ENCODE assay signal across 10 cellular contexts in genomic region chr18:58866261-58867232, GRCh38. TPM values are rescaled to one million over a fixed set of nuclear protein-coding genes. Genes with fewer than 3 reads are reported as not detected.
A peak's percentile ranks its signal among the peaks of the same experiment; 100 is the strongest.
DNase-seq lines count a peak whose midpoint lies in the region; TF ChIP-seq lines count a peak whose summit lies in the region.
"Had no signal": no experiment of that assay in that cellular context is flagged by ENCODE, and none has a peak within 500 bp of the region (broad histone marks: within the 10 kb centered on the region; RNA-seq: fewer than 3 reads in every experiment).

No MANE protein-coding gene starts in this region.

- H3K9me2 ChIP-seq in hepatocyte (replicated peaks; ENCODE audit: insufficient read depth): no peaks in the 10 kb centered on the region

- peaks cover 64% of the 10 kb centered on the region for H3K4me1 Mint-ChIP-seq in Calu3 (ENCODE audit: low read depth, unreplicated experiment)
- peaks cover 7% of the 10 kb centered on the region for H3K4me1 Mint-ChIP-seq in activated CD4-positive, alpha-beta T cell treated with anti-CD3 and anti-CD28 coated beads, Interleukin-2, amount 10 ng/mL, durations not matched to agents 7 days and 5 days
- H3K4me1 Mint-ChIP-seq in activated CD4-positive, alpha-beta memory T cell treated with anti-CD3 and anti-CD28 coated beads, Interleukin-2, amount 10 ng/mL, durations not matched to agents 7 days and 5 days: peaks cover 14% of the 10 kb centered on the region

- peak overlapping the region; percentile 73 for H3K4me3 Mint-ChIP-seq in Calu3 (ENCODE audit: low read depth, unreplicated experiment)
- H3K4me3 Mint-ChIP-seq in activated CD4-positive, alpha-beta T cell treated with anti-CD3 and anti-CD28 coated beads, Interleukin-2, amount 10 ng/mL, durations not matched to agents 7 days and 5 days: no peak overlapping the region
- H3K4me3 Mint-ChIP-seq in activated CD4-positive, alpha-beta memory T cell treated with anti-CD3 and anti-CD28 coated beads, Interleukin-2, amount 10 ng/mL, durations not matched to agents 7 days and 5 days: no peak overlapping the region
- H3K4me3 Mint-ChIP-seq: stimulated activated effector memory CD8-positive, alpha-beta T cell treated with anti-CD3 and anti-CD28 coated beads, Interleukin-12 subunit alpha, Interleukin-12 subunit beta, amount 100 ng/mL, for 72 hours had no signal

- BruUV-seq in Calu3 (replicated peaks; lab: Mats Ljungman, UMichigan): no TSS peak

- POLR2A ChIA-PET in activated CD4-positive, alpha-beta T cell treated with anti-CD3 and anti-CD28 coated beads, Interleukin-2, amount 10 ng/mL, durations not matched to agents 7 days and 5 days (lab: Charles Lee): no interaction called here
- POLR2A ChIA-PET in activated CD4-positive, alpha-beta memory T cell treated with anti-CD3 and anti-CD28 coated beads, Interleukin-2, amount 10 ng/mL, durations not matched to agents 7 days and 5 days (lab: Charles Lee): no interaction called here

- 49% methylated on average over 13 of the region's 13 CpGs for WGBS in hepatocyte (ENCODE audit: low lambda C conversion rate, missing lambda C conversion rate)

- H3K9me3 ChIP-seq in hepatocyte (ENCODE audit: low read depth): peaks cover 7% of the 10 kb centered on the region

- intact Hi-C loops in Calu3 (cut with micrococcal nuclease; ENCODE audit: unreplicated experiment): loop anchor here (1.0 to 10.0 kb wide), 2 partner anchors 81 to 198 kb away; no protein-coding TSS in a partner anchor

- H3K36me3 Mint-ChIP-seq in Calu3 (ENCODE audit: insufficient read depth, unreplicated experiment): peaks cover 77% of the 10 kb centered on the region
- H3K36me3 Mint-ChIP-seq in activated CD4-positive, alpha-beta T cell treated with anti-CD3 and anti-CD28 coated beads, Interleukin-2, amount 10 ng/mL, durations not matched to agents 7 days and 5 days (ENCODE audit: low read depth): peaks cover 4% of the 10 kb centered on the region
- H3K36me3 Mint-ChIP-seq in activated CD4-positive, alpha-beta memory T cell treated with anti-CD3 and anti-CD28 coated beads, Interleukin-2, amount 10 ng/mL, durations not matched to agents 7 days and 5 days (ENCODE audit: low read depth): no peaks in the 10 kb centered on the region

- H3K4me3 ChIP-seq in hepatocyte: no peak overlapping the region
- H3K4me3 ChIP-seq in skeletal muscle cell (ENCODE audit: low read depth, low read length): peak overlapping the region; percentile 4

- no peaks in the 10 kb centered on the region for H4K20me1 ChIP-seq in hepatocyte (ENCODE audit: insufficient read depth, poor library complexity, severe bottlenecking)

- H3K27ac ChIP-seq in angular gyrus (ENCODE audit: low read depth, low read length) (peak overlapping the region; percentile 94), hepatocyte (peak overlapping the region; percentile 98)

- H3K4me1 ChIP-seq in hepatocyte (ENCODE audit: insufficient read depth): peaks cover 59% of the 10 kb centered on the region

- peak overlapping the region; percentile 71 for H3K27ac Mint-ChIP-seq in Calu3 (ENCODE audit: unreplicated experiment)
- H3K27ac Mint-ChIP-seq in activated CD4-positive, alpha-beta T cell treated with anti-CD3 and anti-CD28 coated beads, Interleukin-2, amount 10 ng/mL, durations not matched to agents 7 days and 5 days: no peak overlapping the region
- H3K27ac Mint-ChIP-seq in activated CD4-positive, alpha-beta memory T cell treated with anti-CD3 and anti-CD28 coated beads, Interleukin-2, amount 10 ng/mL, durations not matched to agents 7 days and 5 days: no peak overlapping the region
- H3K27ac Mint-ChIP-seq: stimulated activated effector memory CD8-positive, alpha-beta T cell treated with anti-CD3 and anti-CD28 coated beads, Interleukin-12 subunit alpha, Interleukin-12 subunit beta, amount 100 ng/mL, for 72 hours had no signal

- peak overlapping the region; percentile 80 for H3K4me2 ChIP-seq in hepatocyte

- H3K27me3 Mint-ChIP-seq in Calu3 (ENCODE audit: unreplicated experiment): no peaks in the 10 kb centered on the region
- peaks cover 58% of the 10 kb centered on the region for H3K27me3 Mint-ChIP-seq in activated CD4-positive, alpha-beta T cell treated with anti-CD3 and anti-CD28 coated beads, Interleukin-2, amount 10 ng/mL, durations not matched to agents 7 days and 5 days
- H3K27me3 Mint-ChIP-seq in activated CD4-positive, alpha-beta memory T cell treated with anti-CD3 and anti-CD28 coated beads, Interleukin-2, amount 10 ng/mL, durations not matched to agents 7 days and 5 days: peaks cover 52% of the 10 kb centered on the region

- CTCF ChIA-PET in Calu3 (lab: Charles Lee): no interaction called here
- CTCF ChIA-PET in activated CD4-positive, alpha-beta T cell treated with anti-CD3 and anti-CD28 coated beads, Interleukin-2, amount 10 ng/mL, durations not matched to agents 7 days and 5 days (lab: Charles Lee): interaction anchor here (0.5 to 1.0 kb wide), 2 partner anchors 12 to 397 kb away, joined by 3 to 4 read pairs; no protein-coding TSS in a partner anchor
- CTCF ChIA-PET in activated CD4-positive, alpha-beta memory T cell treated with anti-CD3 and anti-CD28 coated beads, Interleukin-2, amount 10 ng/mL, durations not matched to agents 7 days and 5 days (lab: Charles Lee): interaction anchor here (1.4 kb wide), 1 partner anchor 98 kb away, joined by 4 read pairs; no protein-coding TSS in a partner anchor

- H3K79me2 ChIP-seq in hepatocyte: peaks cover 75% of the 10 kb centered on the region

- no peak for DNase-seq in Calu3
- DNase-seq in hepatocyte (ENCODE audit: low spot score): no peak
- no peak for DNase-seq in skeletal muscle cell (ENCODE audit: low read depth)
- no peak for DNase-seq in activated CD4-positive, alpha-beta T cell treated with anti-CD3 and anti-CD28 coated beads, Interleukin-2, amount 10 ng/mL, durations not matched to agents 7 days and 5 days
- DNase-seq in NCI-H1092 treated with DMSO at 0.1 percent for 48 hours (lab: John Stamatoyannopoulos, UW): no peak
- no peak for DNase-seq in activated CD4-positive, alpha-beta memory T cell treated with anti-CD3 and anti-CD28 coated beads, Interleukin-2, amount 10 ng/mL, durations not matched to agents 7 days and 5 days
- no peak for DNase-seq in NCI-H510A treated with DMSO at 0.1 percent for 48 hours (lab: John Stamatoyannopoulos, UW)

- H3K27me3 ChIP-seq in hepatocyte: no peaks in the 10 kb centered on the region

- H2AFZ ChIP-seq in hepatocyte: peak overlapping the region; percentile 10

- H3K9me3 Mint-ChIP-seq in Calu3 (ENCODE audit: low read depth, unreplicated experiment): peaks cover 3% of the 10 kb centered on the region
- H3K9me3 Mint-ChIP-seq in activated CD4-positive, alpha-beta T cell treated with anti-CD3 and anti-CD28 coated beads, Interleukin-2, amount 10 ng/mL, durations not matched to agents 7 days and 5 days: no peaks in the 10 kb centered on the region
- H3K9me3 Mint-ChIP-seq in activated CD4-positive, alpha-beta memory T cell treated with anti-CD3 and anti-CD28 coated beads, Interleukin-2, amount 10 ng/mL, durations not matched to agents 7 days and 5 days: no peaks in the 10 kb centered on the region
- H3K9me3 Mint-ChIP-seq: stimulated activated effector memory CD8-positive, alpha-beta T cell treated with anti-CD3 and anti-CD28 coated beads, Interleukin-12 subunit alpha, Interleukin-12 subunit beta, amount 100 ng/mL, for 72 hours had no signal

- H3K36me3 ChIP-seq in hepatocyte (replicated peaks; ENCODE audit: insufficient read depth, low read depth): no peaks in the 10 kb centered on the region

- TF ChIP-seq CTCF in Calu3 (IDR thresholded peaks at IDR 0.05; ENCODE audit: unreplicated experiment) (no peak), hepatocyte (IDR thresholded peaks at IDR 0.05; ENCODE audit: poor library complexity) (no peak)

RNA-seq across cellular contexts. Expression of gene ZNF532, which starts 1.9 kb away (rescaled TPM):
- total RNA-seq in Calu3 (2022): 124 and 150 TPM in 2 replicates
- total RNA-seq in hepatocyte: 36.5 and 52.0 TPM in 2 replicates
- polyA plus RNA-seq in hepatocyte: 13.6 and 15.9 TPM in 2 replicates
- 1 to 10 TPM; 2.7 to 2.8 TPM for total RNA-seq in activated CD4-positive, alpha-beta T cell treated with anti-CD3 and anti-CD28 coated beads, Interleukin-2, amount 10 ng/mL, durations not matched to agents 7 days and 5 days
- total RNA-seq in activated CD4-positive, alpha-beta memory T cell treated with anti-CD3 and anti-CD28 coated beads, Interleukin-2, amount 10 ng/mL, durations not matched to agents 7 days and 5 days: 1 to 10 TPM; 3.4 to 4.2 TPM
- total RNA-seq: HepG2 had no signal
- polyA plus RNA-seq: HepG2 had no signal
